1 cellular context compared by ENCODE assay signal in the genomic region with DNA sequence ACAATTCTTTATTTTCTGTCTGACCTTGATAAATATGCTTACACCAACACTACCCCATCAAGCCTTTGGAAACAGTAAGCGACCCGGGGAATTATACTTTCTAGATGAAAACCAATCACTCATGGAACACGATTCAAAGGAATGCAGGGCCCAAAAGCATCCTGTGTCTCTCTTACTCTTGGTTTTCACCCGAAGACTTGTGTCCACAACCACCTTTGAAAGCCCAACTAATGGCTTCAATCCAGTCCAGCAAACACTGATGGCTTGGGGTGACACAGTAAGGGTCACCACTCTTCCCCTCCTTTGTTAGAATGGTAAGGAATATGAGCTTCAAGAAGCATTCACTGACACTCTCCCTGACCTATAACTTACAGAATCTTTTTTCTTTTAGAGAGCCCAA.
TF ChIP-seq lines count a peak whose summit lies in the region.

No MANE protein-coding gene starts in this region.

TF ChIP-seq in H1, 55 proteins besides CTCF, POLR2A, EP300 and RAD21 (continued from another document):
- TF ChIP-seq, protein P1, sequence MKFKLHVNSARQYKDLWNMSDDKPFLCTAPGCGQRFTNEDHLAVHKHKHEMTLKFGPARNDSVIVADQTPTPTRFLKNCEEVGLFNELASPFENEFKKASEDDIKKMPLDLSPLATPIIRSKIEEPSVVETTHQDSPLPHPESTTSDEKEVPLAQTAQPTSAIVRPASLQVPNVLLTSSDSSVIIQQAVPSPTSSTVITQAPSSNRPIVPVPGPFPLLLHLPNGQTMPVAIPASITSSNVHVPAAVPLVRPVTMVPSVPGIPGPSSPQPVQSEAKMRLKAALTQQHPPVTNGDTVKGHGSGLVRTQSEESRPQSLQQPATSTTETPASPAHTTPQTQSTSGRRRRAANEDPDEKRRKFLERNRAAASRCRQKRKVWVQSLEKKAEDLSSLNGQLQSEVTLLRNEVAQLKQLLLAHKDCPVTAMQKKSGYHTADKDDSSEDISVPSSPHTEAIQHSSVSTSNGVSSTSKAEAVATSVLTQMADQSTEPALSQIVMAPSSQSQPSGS (IDR thresholded peaks at IDR 0.05; ENCODE audit: low read length): no peak
- TF ChIP-seq RBBP5 (IDR thresholded peaks at IDR 0.05; ENCODE audit: borderline replicate concordance, low read depth, low read length): no peak
